ENCODE assay signal across 13 cellular contexts in genomic region chr13:114158869-114159666, GRCh38. TPM values are rescaled to one million over a fixed set of nuclear protein-coding genes. Genes with fewer than 3 reads are reported as not detected.
A peak's percentile ranks its signal among the peaks of the same experiment; 100 is the strongest.
DNase-seq lines count a peak whose midpoint lies in the region; ATAC-seq and FAIRE-seq lines count a peak whose summit lies in the region.
"Not testable (repeated sequence)": the region's sequence is repeated elsewhere in the genome, so short reads cannot be mapped to it uniquely, and the experiment has no call there.
"Had no signal": no experiment of that assay in that cellular context is flagged by ENCODE, and none has a peak within 500 bp of the region (broad histone marks: within the 10 kb centered on the region; RNA-seq: fewer than 3 reads in every experiment).

No MANE protein-coding gene starts in this region.

- peak overlapping the region; percentile 19 for H3K4me3 ChIP-seq in CD4-positive, CD25-positive, alpha-beta regulatory T cell (ENCODE audit: low read depth, low read length)
- not testable (repeated sequence) for H3K4me3 ChIP-seq in CD8-positive, alpha-beta memory T cell (ENCODE audit: low read length)

- DNase-seq in CD4-positive, CD25-positive, alpha-beta regulatory T cell: peak in 1 of 3 donors; percentile 49
- DNase-seq in CD8-positive, alpha-beta memory T cell; GM18507 (ENCODE audit: extremely low spot score, insufficient read length, low read depth); T-cell; activated T-cell treated with anti-CD3 and anti-CD28 coated beads, Interleukin-2, amount 50 U/mL, for 24 hours; immature natural killer cell; stimulated activated naive B cell treated with anti-CD40 and anti-IgM and Interleukin-4, amounts not matched to agents 10 μg/mL and 1 μg/mL and 100 μg/mL, for 72 hours: not testable (repeated sequence)

- peaks cover 65% of the 10 kb centered on the region for H3K4me1 ChIP-seq in CD4-positive, CD25-positive, alpha-beta regulatory T cell (ENCODE audit: control insufficient read depth, insufficient read depth, low read length, poor library complexity, severe bottlenecking)
- peaks cover 77% of the 10 kb centered on the region for H3K4me1 ChIP-seq in CD8-positive, alpha-beta memory T cell (ENCODE audit: insufficient read depth, low read length)

- not testable (repeated sequence) for H3K27me3 ChIP-seq in CD4-positive, CD25-positive, alpha-beta regulatory T cell (ENCODE audit: control insufficient read depth, insufficient read depth, low read length); CD8-positive, alpha-beta memory T cell (ENCODE audit: insufficient read depth, low read length, poor library complexity, severe bottlenecking)

- H3K4me3 Mint-ChIP-seq in CD4-positive, CD25-positive, alpha-beta regulatory T cell: peak overlapping the region; percentile 20 to 83 (median 40)
- H3K4me3 Mint-ChIP-seq in CD8-positive, alpha-beta memory T cell: peak overlapping the region in 2 of 7 donors; percentile 15
- peak overlapping the region in 1 of 3 donors; percentile 13 for H3K4me3 Mint-ChIP-seq in T-cell
- not testable (repeated sequence) for H3K4me3 Mint-ChIP-seq in activated T-cell treated with anti-CD3 and anti-CD28 coated beads, Interleukin-2, amount 50 U/mL, for 24 hours; activated naive CD8-positive, alpha-beta T cell; stimulated activated naive B cell treated with anti-CD40 and anti-IgM and Interleukin-4, amounts not matched to agents 10 μg/mL and 1 μg/mL and 100 μg/mL, for 72 hours
- H3K4me3 Mint-ChIP-seq in immature natural killer cell: peak overlapping the region in 3 of 5 donors; percentile 11 to 68 (median 14)

- H3K36me3 Mint-ChIP-seq in CD4-positive, CD25-positive, alpha-beta regulatory T cell; CD8-positive, alpha-beta memory T cell; T-cell; activated T-cell treated with anti-CD3 and anti-CD28 coated beads, Interleukin-2, amount 50 U/mL, for 24 hours (ENCODE audit: low read depth); activated naive CD8-positive, alpha-beta T cell; immature natural killer cell; stimulated activated naive B cell treated with anti-CD40 and anti-IgM and Interleukin-4, amounts not matched to agents 10 μg/mL and 1 μg/mL and 100 μg/mL, for 72 hours: not testable (repeated sequence)

- H3K9me3 ChIP-seq in CD4-positive, CD25-positive, alpha-beta regulatory T cell (ENCODE audit: control insufficient read depth in 2 of 2, low read length in 2 of 2); CD8-positive, alpha-beta memory T cell (ENCODE audit: low read length): not testable (repeated sequence)

- peaks cover 28 to 80% (median 61%) of the 10 kb centered on the region in 4 donors for H3K4me1 Mint-ChIP-seq in CD4-positive, CD25-positive, alpha-beta regulatory T cell
- peaks cover 63 to 82% (median 78%) of the 10 kb centered on the region in 3 donors for H3K4me1 Mint-ChIP-seq in CD8-positive, alpha-beta memory T cell
- H3K4me1 Mint-ChIP-seq in T-cell: peaks cover 75 to 84% (median 82%) of the 10 kb centered on the region in 3 donors
- H3K4me1 Mint-ChIP-seq in activated T-cell treated with anti-CD3 and anti-CD28 coated beads, Interleukin-2, amount 50 U/mL, for 24 hours (ENCODE audit: low read depth): peaks cover 68% of the 10 kb centered on the region
- peaks cover 68% of the 10 kb centered on the region for H3K4me1 Mint-ChIP-seq in activated naive CD8-positive, alpha-beta T cell (ENCODE audit: low read depth)
- H3K4me1 Mint-ChIP-seq in immature natural killer cell: peaks cover 76 to 79% of the 10 kb centered on the region in 2 donors
- peaks cover 41 to 55% of the 10 kb centered on the region in 2 donors for H3K4me1 Mint-ChIP-seq in stimulated activated naive B cell treated with anti-CD40 and anti-IgM and Interleukin-4, amounts not matched to agents 10 μg/mL and 1 μg/mL and 100 μg/mL, for 72 hours

- H3K9me3 Mint-ChIP-seq in CD4-positive, CD25-positive, alpha-beta regulatory T cell; CD8-positive, alpha-beta memory T cell; T-cell; activated T-cell treated with anti-CD3 and anti-CD28 coated beads, Interleukin-2, amount 50 U/mL, for 24 hours; activated naive CD8-positive, alpha-beta T cell (ENCODE audit: low read depth); immature natural killer cell; stimulated activated naive B cell treated with anti-CD40 and anti-IgM and Interleukin-4, amounts not matched to agents 10 μg/mL and 1 μg/mL and 100 μg/mL, for 72 hours: not testable (repeated sequence)

- peaks cover 10% of the 10 kb centered on the region for H3K27me3 Mint-ChIP-seq in CD4-positive, CD25-positive, alpha-beta regulatory T cell
- not testable (repeated sequence) for H3K27me3 Mint-ChIP-seq in CD8-positive, alpha-beta memory T cell; T-cell; activated T-cell treated with anti-CD3 and anti-CD28 coated beads, Interleukin-2, amount 50 U/mL, for 24 hours; activated naive CD8-positive, alpha-beta T cell; stimulated activated naive B cell treated with anti-CD40 and anti-IgM and Interleukin-4, amounts not matched to agents 10 μg/mL and 1 μg/mL and 100 μg/mL, for 72 hours
- peaks cover 6 to 15% (median 7%) of the 10 kb centered on the region in 3 donors for H3K27me3 Mint-ChIP-seq in immature natural killer cell (ENCODE audit: low read depth in 3 of 3)

- H3K27ac ChIP-seq in CD4-positive, CD25-positive, alpha-beta regulatory T cell (ENCODE audit: insufficient read depth, low read length, poor library complexity, severe bottlenecking): peak overlapping the region; percentile 51
- not testable (repeated sequence) for H3K27ac ChIP-seq in CD8-positive, alpha-beta memory T cell (ENCODE audit: low read depth, low read length)

- CTCF ChIA-PET in CD8-positive, alpha-beta memory T cell (lab: Charles Lee): interaction anchor here (0.7 kb wide), 1 partner anchor 28 kb away, joined by 4 read pairs; no protein-coding TSS in a partner anchor
- CTCF ChIA-PET in T-cell (lab: Charles Lee): not testable (repeated sequence)

- POLR2A ChIA-PET in CD8-positive, alpha-beta memory T cell (lab: Charles Lee): interaction anchor here (3.5 kb wide), 1 partner anchor 11 kb away, joined by 11 read pairs; no protein-coding TSS in a partner anchor
- POLR2A ChIA-PET in T-cell (lab: Charles Lee): interaction anchor here (0.6 to 0.9 kb wide), 2 partner anchors 16 to 48 kb away, joined by 3 read pairs; no protein-coding TSS in a partner anchor

- peak overlapping the region; percentile 78 to 90 (median 86) for H3K27ac Mint-ChIP-seq in CD4-positive, CD25-positive, alpha-beta regulatory T cell
- H3K27ac Mint-ChIP-seq in CD8-positive, alpha-beta memory T cell: peak overlapping the region; percentile 13 to 87 (median 68)
- H3K27ac Mint-ChIP-seq in T-cell: peak overlapping the region; percentile 77 to 97
- H3K27ac Mint-ChIP-seq in activated T-cell treated with anti-CD3 and anti-CD28 coated beads, Interleukin-2, amount 50 U/mL, for 24 hours: peak overlapping the region; percentile 50
- H3K27ac Mint-ChIP-seq in activated naive CD8-positive, alpha-beta T cell: peak overlapping the region; percentile 64
- H3K27ac Mint-ChIP-seq in immature natural killer cell: peak overlapping the region; percentile 31 to 94 (median 85)
- H3K27ac Mint-ChIP-seq in stimulated activated naive B cell treated with anti-CD40 and anti-IgM and Interleukin-4, amounts not matched to agents 10 μg/mL and 1 μg/mL and 100 μg/mL, for 72 hours: peak overlapping the region; percentile 26

- not testable (repeated sequence) for H3K36me3 ChIP-seq in CD4-positive, CD25-positive, alpha-beta regulatory T cell (ENCODE audit: control insufficient read depth, insufficient read depth, low read length); CD8-positive, alpha-beta memory T cell (ENCODE audit: insufficient read depth, low read length)

- ATAC-seq in CD4-positive, CD25-positive, alpha-beta regulatory T cell (ENCODE audit: low read depth in 2 of 2); T-cell (replicated peaks in 1 of 4); stimulated activated naive B cell treated with anti-CD40 and anti-IgM and Interleukin-4, amounts not matched to agents 10 μg/mL and 1 μg/mL and 100 μg/mL, for 72 hours (replicated peaks): not testable (repeated sequence)

- FAIRE-seq in GM18507 (lab: Jason Lieb, UNC): peak; percentile 78

RNA-seq across cellular contexts. Expression of gene CFAP97D2, which starts 20.0 kb away (rescaled TPM):
- not detected for total RNA-seq in CD4-positive, CD25-positive, alpha-beta regulatory T cell
- under 1 TPM in 2 of 4 donors, not detected in 2; 0.22 to 0.86 TPM for polyA plus RNA-seq in CD4-positive, CD25-positive, alpha-beta regulatory T cell
- not detected for total RNA-seq in CD8-positive, alpha-beta memory T cell
- polyA plus RNA-seq in CD8-positive, alpha-beta memory T cell: 0.31 TPM
- 1 to 10 TPM in 3 of 5 donors, under 1 TPM in 2; 0.92 to 4.5 (median 2.6) TPM for total RNA-seq in T-cell
- 1 to 10 TPM in 1 of 3 donors, under 1 TPM in 2; 0.40 to 1.0 (median 0.44) TPM for polyA plus RNA-seq in immature natural killer cell
- total RNA-seq: A673, GM23248, H4, HT-29 had no signal
- polyA plus RNA-seq: AG04450, GM23248 had no signal

RNA-seq across cellular contexts. Expression of gene RASA3, which starts 26.6 kb away (rescaled TPM):
- 265 TPM for total RNA-seq in CD4-positive, CD25-positive, alpha-beta regulatory T cell
- polyA plus RNA-seq in CD4-positive, CD25-positive, alpha-beta regulatory T cell: 100 to 1,000 TPM in 1 of 4 donors, 10 to 100 TPM in 3; 93.8 to 116 (median 99.6) TPM
- total RNA-seq in CD8-positive, alpha-beta memory T cell: 10 to 100 TPM; 26.4 to 27.1 TPM
- 123 TPM for polyA plus RNA-seq in CD8-positive, alpha-beta memory T cell
- 100 to 1,000 TPM; 223 to 267 (median 238) TPM for total RNA-seq in T-cell
- polyA plus RNA-seq in immature natural killer cell: 100 to 1,000 TPM in 1 of 3 donors, 10 to 100 TPM in 2; 37.4 to 153 (median 64.8) TPM

Comparison
In these comparisons a context has a peak if more than half of its experiments do, and no peak if none do; other contexts are left out.
1. H3K27ac Mint-ChIP-seq: peak in every context shown above with its lines; median percentile 87 in T-cell; 86 in CD4-positive, CD25-positive, alpha-beta regulatory T cell; 85 in immature natural killer cell; 68 in CD8-positive, alpha-beta memory T cell; 64 in activated naive CD8-positive, alpha-beta T cell; 50 in activated T-cell treated with anti-CD3 and anti-CD28 coated beads, Interleukin-2, amount 50 U/mL, for 24 hours; 26 in stimulated activated naive B cell treated with anti-CD40 and anti-IgM and Interleukin-4, amounts not matched to agents 10 μg/mL and 1 μg/mL and 100 μg/mL, for 72 hours.